In the genomic region with DNA sequence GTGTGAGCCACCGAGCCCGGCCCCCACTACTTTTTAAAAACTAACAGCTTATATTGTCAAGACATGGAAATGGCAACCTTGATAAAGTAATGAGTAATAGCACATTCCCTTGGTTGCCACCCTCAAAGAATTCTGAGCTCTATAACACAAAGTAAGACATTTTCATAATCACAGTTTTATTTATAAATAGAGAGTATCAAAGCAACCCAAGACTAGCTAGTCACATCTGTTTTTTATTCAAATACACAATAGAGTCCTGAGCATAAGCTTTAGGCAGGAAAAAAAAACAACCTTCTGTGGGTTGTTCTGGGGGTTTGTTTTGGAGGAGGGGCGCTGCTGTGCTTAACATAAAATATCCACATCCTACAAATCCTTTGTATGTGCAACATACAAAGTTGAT, we compare ENCODE assay signal across 19 cellular contexts.
A peak's percentile ranks its signal among the peaks of the same experiment; 100 is the strongest.
DNase-seq lines count a peak whose midpoint lies in the region; ATAC-seq and TF ChIP-seq lines count a peak whose summit lies in the region.
"Had no signal": no experiment of that assay in that cellular context is flagged by ENCODE, and none has a peak within 500 bp of the region (broad histone marks: within the 10 kb centered on the region; RNA-seq: fewer than 3 reads in every experiment).

No MANE protein-coding gene starts in this region.

- H3K4me2 ChIP-seq in PC-9 (no peak overlapping the region), mesenchymal stem cell (ENCODE audit: low read length, poor library complexity, severe bottlenecking) (no peak overlapping the region)

- H3K27me3 ChIP-seq in PC-9 (ENCODE audit: insufficient read depth, low read depth) (no peaks in the 10 kb centered on the region), mesenchymal stem cell (ENCODE audit: control insufficient read depth in 1 of 2, insufficient read depth in 1 of 2, low read length in 2 of 2) (no peaks in the 10 kb centered on the region)

- H4K8ac ChIP-seq in mesenchymal stem cell (ENCODE audit: low read length): no peak overlapping the region

- peaks cover 8% of the 10 kb centered on the region for H4K20me1 ChIP-seq in PC-9 (ENCODE audit: insufficient read depth)

- no peaks in the 10 kb centered on the region for H3K9me3 ChIP-seq in PC-9 (ENCODE audit: insufficient read depth, low read depth)
- H3K9me3 ChIP-seq in mesenchymal stem cell (ENCODE audit: control insufficient read depth, low read length): no peaks in the 10 kb centered on the region

- ATAC-seq in Right ventricle myocardium inferior: no peak
- ATAC-seq: GM12878 had no signal

- H3K4ac ChIP-seq in mesenchymal stem cell (ENCODE audit: low read depth in 1 of 2, low read length in 2 of 2): no peak overlapping the region

- H2BK15ac ChIP-seq in mesenchymal stem cell (ENCODE audit: low read depth, poor library complexity, severe bottlenecking): no peak overlapping the region

- intact Hi-C loops in PC-9 (cut with micrococcal nuclease; ENCODE audit: unreplicated experiment): no loop called here
- intact Hi-C loops in Right ventricle myocardium inferior (cut with DNase I): no loop called here

- no peak overlapping the region for H2BK120ac ChIP-seq in mesenchymal stem cell (ENCODE audit: low read depth, low read length)

- WGBS in mesenchymal stem cell: no CpG with 5 or more reads among the region's 3 CpGs

- TF ChIP-seq CTCF in PC-9 (conservative IDR thresholded peaks at IDR 0.05): no peak

- peaks cover 49% of the 10 kb centered on the region for H3F3A ChIP-seq in PC-9 (ENCODE audit: insufficient read depth, low read depth)

- H3K23ac ChIP-seq in mesenchymal stem cell (ENCODE audit: low read length in 2 of 2): no peak overlapping the region

- no peak overlapping the region for H2AFZ ChIP-seq in PC-9
- no peak overlapping the region for H2AFZ ChIP-seq in mesenchymal stem cell (ENCODE audit: low read depth, low read length)

- no peak overlapping the region for H3K18ac ChIP-seq in mesenchymal stem cell (ENCODE audit: low read depth in 1 of 2, low read length in 2 of 2)

- peaks cover 56% of the 10 kb centered on the region for H3K36me3 ChIP-seq in PC-9 (ENCODE audit: low read depth)
- peaks cover 28 to 77% of the 10 kb centered on the region in 2 experiments for H3K36me3 ChIP-seq in mesenchymal stem cell (ENCODE audit: control insufficient read depth in 1 of 2, insufficient read depth in 2 of 2, low read depth in 1 of 2, low read length in 2 of 2)

- POLR2A ChIA-PET in PC-9 (lab: Charles Lee; ENCODE audit: unreplicated experiment): no interaction called here
- POLR2A ChIA-PET in HEK293T (lab: Yijun Ruan, JAX): no interaction called here

- peaks cover 7% of the 10 kb centered on the region for H3K79me1 ChIP-seq in mesenchymal stem cell (replicated peaks; ENCODE audit: low read length, poor library complexity, severe bottlenecking)

- no peak overlapping the region for H4K91ac ChIP-seq in mesenchymal stem cell (ENCODE audit: low read length)

- no TSS peak for BruUV-seq in PC-9 (replicated peaks; lab: Mats Ljungman, UMichigan)

- CTCF ChIA-PET in PC-9 (lab: Charles Lee) (interaction anchor here (0.6 kb wide), 1 partner anchor 79 kb away, joined by 15 read pairs; no protein-coding TSS in a partner anchor), HEK293T (lab: Yijun Ruan, JAX) (interaction anchor here (0.6 kb wide), 1 partner anchor 158 kb away, joined by 3 read pairs; no protein-coding TSS in a partner anchor)

- no peak overlapping the region for H2BK12ac ChIP-seq in mesenchymal stem cell (ENCODE audit: low read length in 2 of 2)

- H2BK5ac ChIP-seq in mesenchymal stem cell (ENCODE audit: low read depth, low read length, poor library complexity, severe bottlenecking): no peak overlapping the region

- no peak overlapping the region for H3K14ac ChIP-seq in mesenchymal stem cell (ENCODE audit: low read length in 2 of 2)

- peak overlapping the region; percentile 0 for H3K9ac ChIP-seq in mesenchymal stem cell (ENCODE audit: low read length)

- no peak overlapping the region for H2AK5ac ChIP-seq in mesenchymal stem cell (ENCODE audit: low read length, severe bottlenecking)

- DNase-seq in EH (ENCODE audit: low read depth) (peak; percentile 25), PC-9 (no peak), amniotic epithelial cell (ENCODE audit: low read depth) (peak; percentile 15), mesenchymal stem cell (no peak), HEK293T (ENCODE audit: extremely low spot score) (no peak), Right ventricle myocardium inferior (ENCODE audit: missing footprints) (no peak), NCI-H526 treated with DMSO at 0.1 percent for 48 hours (lab: John Stamatoyannopoulos, UW) (no peak)
- DNase-seq: CD4-positive, CD25-positive, alpha-beta regulatory T cell; DMS79; GOT3; HCEC 1CT; Karpas-422; NCI-H1417; NCI-H187; NCI-H446; NCI-H526; OCI-M1; Right ventricle myocardium superior had no signal

- H3K27ac ChIP-seq in PC-9: peak overlapping the region; percentile 18; the same call in 1 of the 2 replicates
- H3K27ac ChIP-seq in mesenchymal stem cell (ENCODE audit: low read length, poor library complexity, severe bottlenecking): no peak overlapping the region

- no peak overlapping the region for H3K4me3 ChIP-seq in PC-9
- no peak overlapping the region for H3K4me3 ChIP-seq in mesenchymal stem cell (ENCODE audit: insufficient read depth in 1 of 2, low read depth in 1 of 2, low read length in 2 of 2)
- H3K4me3 ChIP-seq: GM12878 had no signal

- H3K4me1 ChIP-seq in PC-9 (replicated peaks; ENCODE audit: insufficient read depth): no peaks in the 10 kb centered on the region
- H3K4me1 ChIP-seq in mesenchymal stem cell (ENCODE audit: control insufficient read depth, insufficient read depth, low read depth, low read length): peaks cover 4% of the 10 kb centered on the region

- H3K9me2 ChIP-seq in PC-9 (ENCODE audit: insufficient read depth): no peaks in the 10 kb centered on the region

- H3K79me2 ChIP-seq in PC-9 (ENCODE audit: low read depth): peaks cover 12% of the 10 kb centered on the region; the same call in 1 of the 2 replicates

TF ChIP-seq in HEK293T, 16 proteins besides CTCF, POLR2A, EP300 and RAD21:
- TF ChIP-seq, protein P1, sequence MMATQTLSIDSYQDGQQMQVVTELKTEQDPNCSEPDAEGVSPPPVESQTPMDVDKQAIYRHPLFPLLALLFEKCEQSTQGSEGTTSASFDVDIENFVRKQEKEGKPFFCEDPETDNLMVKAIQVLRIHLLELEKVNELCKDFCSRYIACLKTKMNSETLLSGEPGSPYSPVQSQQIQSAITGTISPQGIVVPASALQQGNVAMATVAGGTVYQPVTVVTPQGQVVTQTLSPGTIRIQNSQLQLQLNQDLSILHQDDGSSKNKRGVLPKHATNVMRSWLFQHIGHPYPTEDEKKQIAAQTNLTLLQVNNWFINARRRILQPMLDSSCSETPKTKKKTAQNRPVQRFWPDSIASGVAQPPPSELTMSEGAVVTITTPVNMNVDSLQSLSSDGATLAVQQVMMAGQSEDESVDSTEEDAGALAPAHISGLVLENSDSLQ (IDR thresholded peaks at IDR 0.05): no peak
- TF ChIP-seq L3MBTL2 (conservative IDR thresholded peaks at IDR 0.05): no peak
- no peak for TF ChIP-seq TARDBP (IDR thresholded peaks at IDR 0.05)
- TF ChIP-seq CTBP1 (IDR thresholded peaks at IDR 0.05; ENCODE audit: borderline replicate concordance): no peak
TF ChIP-seq in HEK293T: peak in this region for 0.

Comparison
In these comparisons a context has a peak if more than half of its experiments do, and no peak if none do; other contexts are left out.
1. DNase-seq: peak in EH (single experiment) and amniotic epithelial cell (single experiment); none in PC-9 (0 of 2), mesenchymal stem cell (single experiment), HEK293T (single experiment), Right ventricle myocardium inferior (single experiment) and NCI-H526 treated with DMSO at 0.1 percent for 48 hours (single experiment).